ENCODE assay signal across 11 cellular contexts in genomic region chr18:39647627-39648502, GRCh38.
A peak's percentile ranks its signal among the peaks of the same experiment; 100 is the strongest.
DNase-seq lines count a peak whose midpoint lies in the region; ATAC-seq and TF ChIP-seq lines count a peak whose summit lies in the region.
"Had no signal": no experiment of that assay in that cellular context is flagged by ENCODE, and none has a peak within 500 bp of the region (broad histone marks: within the 10 kb centered on the region; RNA-seq: fewer than 3 reads in every experiment).

No MANE protein-coding gene starts in this region.

- intact Hi-C loops in right cardiac atrium (cut with DNase I) = no loop called here

- H3K27ac Mint-ChIP-seq in stimulated activated naive CD8-positive, alpha-beta T cell treated with anti-CD3 and anti-CD28 coated beads, Interleukin-15, amount 100 ng/mL, for 72 hours = no peak overlapping the region
- H3K27ac Mint-ChIP-seq: activated CD4-positive, alpha-beta memory T cell treated with anti-CD3 and anti-CD28 coated beads, Interleukin-2, amount 10 ng/mL, durations not matched to agents 7 days and 5 days had no signal

- WGBS in right cardiac atrium = 40% methylated on average over 4 of the region's 4 CpGs

- H3K4me3 ChIP-seq in kidney epithelial cell (ENCODE audit: low read depth, low read length) (no peak overlapping the region), right cardiac atrium (ENCODE audit: low read length) (no peak overlapping the region)

- no peak for TF ChIP-seq CTCF in kidney epithelial cell (IDR thresholded peaks at IDR 0.05; ENCODE audit: insufficient read depth, low read length, poor library complexity, severe bottlenecking)

- no peaks in the 10 kb centered on the region for H3K27me3 Mint-ChIP-seq in stimulated activated naive CD8-positive, alpha-beta T cell treated with anti-CD3 and anti-CD28 coated beads, Interleukin-15, amount 100 ng/mL, for 72 hours
- H3K27me3 Mint-ChIP-seq: activated CD4-positive, alpha-beta memory T cell treated with anti-CD3 and anti-CD28 coated beads, Interleukin-2, amount 10 ng/mL, durations not matched to agents 7 days and 5 days had no signal

- H3K27me3 ChIP-seq in kidney epithelial cell (ENCODE audit: control insufficient read depth, insufficient read depth, low read length) = no peaks in the 10 kb centered on the region
- no peaks in the 10 kb centered on the region for H3K27me3 ChIP-seq in right cardiac atrium (ENCODE audit: control insufficient read depth, insufficient read depth)

- no peaks in the 10 kb centered on the region for H3K4me1 ChIP-seq in right cardiac atrium (ENCODE audit: control insufficient read depth, insufficient read depth, low read length)

- no peaks in the 10 kb centered on the region for H3K9me3 ChIP-seq in right cardiac atrium (ENCODE audit: control insufficient read depth, low read length)

- no peaks in the 10 kb centered on the region for H3K36me3 ChIP-seq in kidney epithelial cell (ENCODE audit: control insufficient read depth, insufficient read depth, low read length)

- H3K4me3 Mint-ChIP-seq in stimulated activated naive CD8-positive, alpha-beta T cell treated with anti-CD3 and anti-CD28 coated beads, Interleukin-15, amount 100 ng/mL, for 72 hours = no peak overlapping the region
- H3K4me3 Mint-ChIP-seq: activated CD4-positive, alpha-beta memory T cell treated with anti-CD3 and anti-CD28 coated beads, Interleukin-2, amount 10 ng/mL, durations not matched to agents 7 days and 5 days; neural crest cell had no signal

- no peaks in the 10 kb centered on the region for H3K4me1 Mint-ChIP-seq in stimulated activated naive CD8-positive, alpha-beta T cell treated with anti-CD3 and anti-CD28 coated beads, Interleukin-15, amount 100 ng/mL, for 72 hours
- H3K4me1 Mint-ChIP-seq: activated CD4-positive, alpha-beta memory T cell treated with anti-CD3 and anti-CD28 coated beads, Interleukin-2, amount 10 ng/mL, durations not matched to agents 7 days and 5 days had no signal

- H3K27ac ChIP-seq in right cardiac atrium (ENCODE audit: low read length) = no peak overlapping the region

- no peak for ATAC-seq in stimulated activated naive CD8-positive, alpha-beta T cell treated with anti-CD3 and anti-CD28 coated beads, Interleukin-15, amount 100 ng/mL, for 72 hours
- ATAC-seq in right cardiac atrium (no peak), GM21447 (IDR thresholded peaks at IDR 0.05; ENCODE audit: unreplicated experiment) (no peak)

- peaks cover 0 to 13% of the 10 kb centered on the region in 2 donors for H3K9me3 Mint-ChIP-seq in stimulated activated naive CD8-positive, alpha-beta T cell treated with anti-CD3 and anti-CD28 coated beads, Interleukin-15, amount 100 ng/mL, for 72 hours
- H3K9me3 Mint-ChIP-seq: neural crest cell had no signal

- DNase-seq in COR-L47 (lab: John Stamatoyannopoulos, UW) = peak; percentile 22
- peak; percentile 78 for DNase-seq in LHCN-M2 (ENCODE audit: low read depth)
- peak; percentile 32 for DNase-seq in SK-N-DZ (ENCODE audit: low spot score)
- DNase-seq in kidney epithelial cell (ENCODE audit: low read depth) = peak; percentile 37
- no peak for DNase-seq in ureter (ENCODE audit: low spot score)
- no peak for DNase-seq in stimulated activated naive CD8-positive, alpha-beta T cell treated with anti-CD3 and anti-CD28 coated beads, Interleukin-15, amount 100 ng/mL, for 72 hours
- DNase-seq in right cardiac atrium = no peak
- DNase-seq: activated CD4-positive, alpha-beta memory T cell treated with anti-CD3 and anti-CD28 coated beads, Interleukin-2, amount 10 ng/mL, durations not matched to agents 7 days and 5 days; MM.1S had no signal

Comparison
In these comparisons a context has a peak if more than half of its experiments do, and no peak if none do; other contexts are left out.
1. DNase-seq: peak in COR-L47 (single experiment), LHCN-M2 (single experiment), SK-N-DZ (single experiment) and kidney epithelial cell (single experiment); none in ureter (single experiment), stimulated activated naive CD8-positive, alpha-beta T cell treated with anti-CD3 and anti-CD28 coated beads, Interleukin-15, amount 100 ng/mL, for 72 hours (0 of 2) and right cardiac atrium (0 of 3).